17 cellular contexts compared by ENCODE assay signal in genomic region chr18:44917865-44918476, GRCh38.
DNase-seq lines count a peak whose midpoint lies in the region; ATAC-seq and TF ChIP-seq lines count a peak whose summit lies in the region.
"Had no signal": no experiment of that assay in that cellular context is flagged by ENCODE, and none has a peak within 500 bp of the region (broad histone marks: within the 10 kb centered on the region; RNA-seq: fewer than 3 reads in every experiment).

No MANE protein-coding gene starts in this region.

- no peak for TF ChIP-seq CTCF in Caco-2 (IDR thresholded peaks at IDR 0.05; ENCODE audit: insufficient read depth in 1 of 2, low read depth in 1 of 2, low read length in 1 of 2, severe bottlenecking in 1 of 2, unreplicated experiment in 1 of 2)
- no peak for TF ChIP-seq CTCF in esophagus muscularis mucosa (IDR thresholded peaks at IDR 0.05)

- peak overlapping the region; percentile 54 to 62 (median 56) for H3K27ac ChIP-seq in esophagus muscularis mucosa (replicated peaks in 1 of 4)
- no peak overlapping the region for H3K27ac ChIP-seq in mesenchymal stem cell (ENCODE audit: low read length, poor library complexity, severe bottlenecking)
- H3K27ac ChIP-seq: RWPE1, WERI-Rb-1 had no signal

- H4K91ac ChIP-seq in mesenchymal stem cell (ENCODE audit: low read length), result no peak overlapping the region

- intact Hi-C loops in Caco-2 (cut with micrococcal nuclease; ENCODE audit: unreplicated experiment), result no loop called here
- intact Hi-C loops in esophagus muscularis mucosa (cut with DNase I), result no loop called here
- intact Hi-C loops in posterior cingulate gyrus (cut with DNase I), result no loop called here
- intact Hi-C loops in activated T-helper 2 cell treated with anti-CD3 and anti-CD28 coated beads, Interferon-gamma antibody, Interleukin-2, Interleukin-4, amounts not matched to agents 10 μg/mL and 5 μg/mL and 100 μg/mL, durations not matched to agents 14 hours and 24 hours and 36 hours (cut with micrococcal nuclease), result no loop called here

- H2BK120ac ChIP-seq in mesenchymal stem cell (ENCODE audit: low read depth, low read length), result no peak overlapping the region

- no peak overlapping the region for H4K8ac ChIP-seq in mesenchymal stem cell (ENCODE audit: low read length)

- H3K4me1 ChIP-seq in Caco-2, result 0 out of 2 replicates have a peak, but pooled peaks cover 9% of the 10 kb centered on the region
- H3K4me1 ChIP-seq in esophagus muscularis mucosa, result peaks cover 21 to 59% (median 38%) of the 10 kb centered on the region in 4 donors
- peaks cover 9% of the 10 kb centered on the region for H3K4me1 ChIP-seq in mesenchymal stem cell (ENCODE audit: control insufficient read depth, insufficient read depth, low read depth, low read length)

- H3K4me1 Mint-ChIP-seq in Caco-2 (ENCODE audit: low read depth, unreplicated experiment), result peaks cover 7% of the 10 kb centered on the region
- peaks cover 61% of the 10 kb centered on the region for H3K4me1 Mint-ChIP-seq in stimulated activated memory B cell treated with anti-CD40 and anti-IgM and Interleukin-4, amounts not matched to agents 10 μg/mL and 1 μg/mL and 100 μg/mL, for 72 hours
- H3K4me1 Mint-ChIP-seq in activated T-helper 2 cell treated with anti-CD3 and anti-CD28 coated beads, Interferon-gamma antibody, Interleukin-2, Interleukin-4, amounts not matched to agents 10 μg/mL and 5 μg/mL and 100 μg/mL, durations not matched to agents 14 hours and 24 hours and 36 hours (ENCODE audit: low read depth), result peaks cover 3% of the 10 kb centered on the region
- H3K4me1 Mint-ChIP-seq: CD8-positive, alpha-beta memory T cell; mesothelial cell of epicardium had no signal

- peak overlapping the region; percentile 44 for H3K27ac Mint-ChIP-seq in Caco-2 (ENCODE audit: unreplicated experiment)
- H3K27ac Mint-ChIP-seq in stimulated activated memory B cell treated with anti-CD40 and anti-IgM and Interleukin-4, amounts not matched to agents 10 μg/mL and 1 μg/mL and 100 μg/mL, for 72 hours, result peak overlapping the region; percentile 24
- no peak overlapping the region for H3K27ac Mint-ChIP-seq in activated T-helper 2 cell treated with anti-CD3 and anti-CD28 coated beads, Interferon-gamma antibody, Interleukin-2, Interleukin-4, amounts not matched to agents 10 μg/mL and 5 μg/mL and 100 μg/mL, durations not matched to agents 14 hours and 24 hours and 36 hours
- H3K27ac Mint-ChIP-seq: CD8-positive, alpha-beta memory T cell; immature natural killer cell; mesothelial cell of epicardium had no signal

- no peak overlapping the region for H3K4me3 ChIP-seq in Caco-2 (ENCODE audit: low read depth, low read length)
- H3K4me3 ChIP-seq in esophagus muscularis mucosa, result no peak overlapping the region
- H3K4me3 ChIP-seq in mesenchymal stem cell (ENCODE audit: insufficient read depth in 1 of 2, low read depth in 1 of 2, low read length in 2 of 2), result no peak overlapping the region

- H3K4me3 Mint-ChIP-seq in Caco-2 (ENCODE audit: unreplicated experiment), result no peak overlapping the region
- H3K4me3 Mint-ChIP-seq in stimulated activated memory B cell treated with anti-CD40 and anti-IgM and Interleukin-4, amounts not matched to agents 10 μg/mL and 1 μg/mL and 100 μg/mL, for 72 hours, result no peak overlapping the region
- H3K4me3 Mint-ChIP-seq in activated T-helper 2 cell treated with anti-CD3 and anti-CD28 coated beads, Interferon-gamma antibody, Interleukin-2, Interleukin-4, amounts not matched to agents 10 μg/mL and 5 μg/mL and 100 μg/mL, durations not matched to agents 14 hours and 24 hours and 36 hours (ENCODE audit: low read depth), result no peak overlapping the region
- H3K4me3 Mint-ChIP-seq: CD8-positive, alpha-beta memory T cell; immature natural killer cell; mesothelial cell of epicardium had no signal

- H2BK12ac ChIP-seq in mesenchymal stem cell (ENCODE audit: low read length in 2 of 2), result no peak overlapping the region

- H3K4me2 ChIP-seq in mesenchymal stem cell (ENCODE audit: low read length, poor library complexity, severe bottlenecking), result no peak overlapping the region

- no peak overlapping the region for H2AFZ ChIP-seq in mesenchymal stem cell (ENCODE audit: low read depth, low read length)

- no peak overlapping the region for H3K23ac ChIP-seq in mesenchymal stem cell (ENCODE audit: low read length in 2 of 2)

- no peak overlapping the region for H2AK5ac ChIP-seq in mesenchymal stem cell (ENCODE audit: low read length, severe bottlenecking)

- POLR2A ChIA-PET in Caco-2 (lab: Charles Lee), result no interaction called here

- H3K18ac ChIP-seq in mesenchymal stem cell (ENCODE audit: low read depth in 1 of 2, low read length in 2 of 2), result no peak overlapping the region

- DNase-seq in Caco-2 (peak; percentile 17 to 32), esophagus muscularis mucosa (ENCODE audit: extremely low spot score) (no peak), mesenchymal stem cell (no peak), posterior cingulate gyrus (no peak)
- DNase-seq in activated T-helper 2 cell treated with anti-CD3 and anti-CD28 coated beads, Interferon-gamma antibody, Interleukin-2, Interleukin-4, amounts not matched to agents 10 μg/mL and 5 μg/mL and 100 μg/mL, durations not matched to agents 14 hours and 24 hours and 36 hours (ENCODE audit: low spot score), result no peak
- DNase-seq: CD8-positive, alpha-beta memory T cell; immature natural killer cell; Kasumi-1; NCI-H1417; occipital lobe; SW 1271; WERI-Rb-1 had no signal

- H3K9me3 Mint-ChIP-seq in Caco-2 (ENCODE audit: unreplicated experiment), result no peaks in the 10 kb centered on the region
- no peaks in the 10 kb centered on the region for H3K9me3 Mint-ChIP-seq in stimulated activated memory B cell treated with anti-CD40 and anti-IgM and Interleukin-4, amounts not matched to agents 10 μg/mL and 1 μg/mL and 100 μg/mL, for 72 hours
- no peaks in the 10 kb centered on the region for H3K9me3 Mint-ChIP-seq in activated T-helper 2 cell treated with anti-CD3 and anti-CD28 coated beads, Interferon-gamma antibody, Interleukin-2, Interleukin-4, amounts not matched to agents 10 μg/mL and 5 μg/mL and 100 μg/mL, durations not matched to agents 14 hours and 24 hours and 36 hours
- H3K9me3 Mint-ChIP-seq: CD8-positive, alpha-beta memory T cell; immature natural killer cell; mesothelial cell of epicardium had no signal

- no peak for ATAC-seq in stimulated activated memory B cell treated with anti-CD40 and anti-IgM and Interleukin-4, amounts not matched to agents 10 μg/mL and 1 μg/mL and 100 μg/mL, for 72 hours
- ATAC-seq in HG03457 (IDR thresholded peaks at IDR 0.05; ENCODE audit: unreplicated experiment), result no peak
- ATAC-seq in GM18868 (IDR thresholded peaks at IDR 0.05; ENCODE audit: unreplicated experiment), result no peak

- H3K14ac ChIP-seq in mesenchymal stem cell (ENCODE audit: low read length in 2 of 2), result no peak overlapping the region

- 67% methylated on average over 10 of the region's 10 CpGs for WGBS in esophagus muscularis mucosa
- 79% methylated on average over 8 of the region's 10 CpGs for WGBS in mesenchymal stem cell

- H3K27me3 ChIP-seq in Caco-2 (replicated peaks; ENCODE audit: control insufficient read depth, insufficient read depth, low read length) (no peaks in the 10 kb centered on the region), esophagus muscularis mucosa (no peaks in the 10 kb centered on the region), mesenchymal stem cell (ENCODE audit: control insufficient read depth in 1 of 2, insufficient read depth in 1 of 2, low read length in 2 of 2) (no peaks in the 10 kb centered on the region)

- no peaks in the 10 kb centered on the region for H3K27me3 Mint-ChIP-seq in Caco-2 (ENCODE audit: insufficient read depth, unreplicated experiment)
- H3K27me3 Mint-ChIP-seq in stimulated activated memory B cell treated with anti-CD40 and anti-IgM and Interleukin-4, amounts not matched to agents 10 μg/mL and 1 μg/mL and 100 μg/mL, for 72 hours, result no peaks in the 10 kb centered on the region
- no peaks in the 10 kb centered on the region for H3K27me3 Mint-ChIP-seq in activated T-helper 2 cell treated with anti-CD3 and anti-CD28 coated beads, Interferon-gamma antibody, Interleukin-2, Interleukin-4, amounts not matched to agents 10 μg/mL and 5 μg/mL and 100 μg/mL, durations not matched to agents 14 hours and 24 hours and 36 hours (ENCODE audit: low read depth)

- no peak for TF ChIP-seq POLR2A in esophagus muscularis mucosa (IDR thresholded peaks at IDR 0.05; ENCODE audit: low read depth)

- no peak for TF ChIP-seq EP300 in esophagus muscularis mucosa (IDR thresholded peaks at IDR 0.05)

- no peaks in the 10 kb centered on the region for H3K36me3 Mint-ChIP-seq in Caco-2 (ENCODE audit: insufficient read depth, unreplicated experiment)
- peaks cover 48% of the 10 kb centered on the region for H3K36me3 Mint-ChIP-seq in stimulated activated memory B cell treated with anti-CD40 and anti-IgM and Interleukin-4, amounts not matched to agents 10 μg/mL and 1 μg/mL and 100 μg/mL, for 72 hours
- no peaks in the 10 kb centered on the region for H3K36me3 Mint-ChIP-seq in activated T-helper 2 cell treated with anti-CD3 and anti-CD28 coated beads, Interferon-gamma antibody, Interleukin-2, Interleukin-4, amounts not matched to agents 10 μg/mL and 5 μg/mL and 100 μg/mL, durations not matched to agents 14 hours and 24 hours and 36 hours (ENCODE audit: low read depth)
- H3K36me3 Mint-ChIP-seq: immature natural killer cell, mesothelial cell of epicardium had no signal

- no peaks in the 10 kb centered on the region for H3K36me3 ChIP-seq in Caco-2 (ENCODE audit: control insufficient read depth, insufficient read depth, low read length)
- no peaks in the 10 kb centered on the region for H3K36me3 ChIP-seq in esophagus muscularis mucosa
- no peaks in the 10 kb centered on the region for H3K36me3 ChIP-seq in mesenchymal stem cell (ENCODE audit: control insufficient read depth in 1 of 2, insufficient read depth in 2 of 2, low read depth in 1 of 2, low read length in 2 of 2)
- H3K36me3 ChIP-seq: WERI-Rb-1 had no signal

- BruUV-seq in Caco-2 (replicated peaks; lab: Mats Ljungman, UMichigan), result no TSS peak

- H3K9ac ChIP-seq in mesenchymal stem cell (ENCODE audit: low read length), result peak overlapping the region; percentile 16

- H3K4ac ChIP-seq in mesenchymal stem cell (ENCODE audit: low read depth in 1 of 2, low read length in 2 of 2), result no peak overlapping the region

- no peak overlapping the region for H2BK5ac ChIP-seq in mesenchymal stem cell (ENCODE audit: low read depth, low read length, poor library complexity, severe bottlenecking)

- CTCF ChIA-PET in Caco-2 (lab: Charles Lee), result no interaction called here

- H3K9me3 ChIP-seq in Caco-2 (no peaks in the 10 kb centered on the region), esophagus muscularis mucosa (no peaks in the 10 kb centered on the region), mesenchymal stem cell (ENCODE audit: control insufficient read depth, low read length) (no peaks in the 10 kb centered on the region)

- H3K79me1 ChIP-seq in mesenchymal stem cell (replicated peaks; ENCODE audit: low read length, poor library complexity, severe bottlenecking), result peaks cover 21% of the 10 kb centered on the region

- H2BK15ac ChIP-seq in mesenchymal stem cell (ENCODE audit: low read depth, poor library complexity, severe bottlenecking), result no peak overlapping the region

Comparison
In these comparisons a context has a peak if more than half of its experiments do, and no peak if none do; other contexts are left out.
1. DNase-seq: peak in Caco-2 (2 of 2); none in esophagus muscularis mucosa (single experiment), mesenchymal stem cell (single experiment), posterior cingulate gyrus (0 of 10) and activated T-helper 2 cell treated with anti-CD3 and anti-CD28 coated beads, Interferon-gamma antibody, Interleukin-2, Interleukin-4, amounts not matched to agents 10 μg/mL and 5 μg/mL and 100 μg/mL, durations not matched to agents 14 hours and 24 hours and 36 hours (single experiment).